26 cellular contexts compared by ENCODE assay signal in the genomic region with DNA sequence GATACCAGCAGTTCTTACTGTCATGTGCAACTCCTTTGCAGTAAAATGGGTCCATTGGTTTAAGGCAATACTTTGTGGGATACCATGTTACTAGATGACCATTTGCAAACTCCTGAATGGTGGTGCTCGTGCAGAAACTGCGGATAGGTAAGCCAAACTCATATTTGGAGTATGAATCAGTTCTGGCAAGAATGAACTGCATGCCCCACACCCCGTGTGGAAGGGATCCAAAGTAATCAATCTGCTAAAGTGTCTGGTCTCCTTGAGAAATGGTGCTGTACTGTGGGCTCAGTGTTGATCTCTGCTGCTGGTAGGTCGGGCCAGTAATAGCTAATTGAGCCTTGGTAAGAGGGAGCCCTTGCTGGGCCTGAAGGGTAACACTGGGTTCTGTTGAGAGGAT. TPM values are rescaled to one million over a fixed set of nuclear protein-coding genes. Genes with fewer than 3 reads are reported as not detected.
DNase-seq lines count a peak whose midpoint lies in the region; ATAC-seq and TF ChIP-seq lines count a peak whose summit lies in the region.
"Had no signal": no experiment of that assay in that cellular context is flagged by ENCODE, and none has a peak within 500 bp of the region (broad histone marks: within the 10 kb centered on the region; RNA-seq: fewer than 3 reads in every experiment).

No MANE protein-coding gene starts in this region.

- H3K27ac ChIP-seq in gastroesophageal sphincter: no peak overlapping the region
- H3K27ac ChIP-seq: adrenal gland, gastrocnemius medialis, skin epidermis, tibial nerve, VCaP had no signal

- H3K4me1 Mint-ChIP-seq in Caco-2 (ENCODE audit: low read depth, unreplicated experiment) (peaks cover 14% of the 10 kb centered on the region), MCF 10A (ENCODE audit: insufficient read depth, unreplicated experiment) (peaks cover 29% of the 10 kb centered on the region)

- H3K4me1 ChIP-seq in Caco-2 (peaks cover 15% of the 10 kb centered on the region), gastroesophageal sphincter (peaks cover 0 to under 1% (median 0%) of the 10 kb centered on the region in 3 donors)
- H3K4me1 ChIP-seq: adrenal gland, tibial nerve had no signal

- no peaks in the 10 kb centered on the region for H3K36me3 Mint-ChIP-seq in Caco-2 (ENCODE audit: insufficient read depth, unreplicated experiment)
- peaks cover 6% of the 10 kb centered on the region for H3K36me3 Mint-ChIP-seq in MCF 10A (ENCODE audit: insufficient read depth, unreplicated experiment)

- H3K9me3 ChIP-seq in Caco-2 (no peaks in the 10 kb centered on the region), gastroesophageal sphincter (no peaks in the 10 kb centered on the region)
- H3K9me3 ChIP-seq: adrenal gland, gastrocnemius medialis, tibial nerve had no signal

- H3K27me3 Mint-ChIP-seq in Caco-2 (ENCODE audit: insufficient read depth, unreplicated experiment) (no peaks in the 10 kb centered on the region), MCF 10A (ENCODE audit: insufficient read depth, unreplicated experiment) (peaks cover 12% of the 10 kb centered on the region)

- TF ChIP-seq POLR2A in gastroesophageal sphincter (IDR thresholded peaks at IDR 0.05): no peak

- CTCF ChIA-PET in Caco-2 (lab: Charles Lee): interaction anchor here (1.0 kb wide), 1 partner anchor 158 kb away, joined by 3 read pairs; no protein-coding TSS in a partner anchor
- CTCF ChIA-PET in MCF 10A (lab: Yijun Ruan, JAX): no interaction called here

- BruUV-seq in Caco-2 (replicated peaks; lab: Mats Ljungman, UMichigan) (no TSS peak), MCF 10A (replicated peaks; lab: Mats Ljungman, UMichigan) (no TSS peak)

- H3K4me3 ChIP-seq in Caco-2 (ENCODE audit: low read depth, low read length) (no peak overlapping the region), gastroesophageal sphincter (no peak overlapping the region)
- H3K4me3 ChIP-seq: adrenal gland, gastrocnemius medialis, skin epidermis, tibial nerve had no signal

- DNase-seq in Caco-2: no peak
- DNase-seq in M059J (ENCODE audit: low read depth): peak; percentile 71
- DNase-seq in MCF 10A (ENCODE audit: unreplicated experiment): peak; percentile 76
- DNase-seq in kidney tubule cell (ENCODE audit: low spot score): peak; percentile 69
- no peak for DNase-seq in occipital lobe (lab: John Stamatoyannopoulos, UW)
- no peak for DNase-seq in SIG-M5 (lab: John Stamatoyannopoulos, UW)
- DNase-seq: activated CD4-positive, alpha-beta T cell treated with anti-CD3 and anti-CD28 coated beads, Interleukin-2, amount 10 ng/mL, durations not matched to agents 24 days and 14 days; activated naive CD4-positive, alpha-beta T cell treated with anti-CD3 and anti-CD28 coated beads for 36 hours; adrenal gland; endodermal cell; gastrocnemius medialis; hypothalamus; midbrain; naive thymus-derived CD8-positive, alpha-beta T cell; NCI-H1105 treated with DMSO at 0.1 percent for 48 hours; NCI-H2107; NCI-H446; NCI-H82; stimulated activated CD8-positive, alpha-beta memory T cell treated with anti-CD3 and anti-CD28 coated beads, Interleukin-4, amount 100 ng/mL, for 48 hours had no signal

- no peak for TF ChIP-seq CTCF in Caco-2 (IDR thresholded peaks at IDR 0.05; ENCODE audit: insufficient read depth in 1 of 2, low read depth in 1 of 2, low read length in 1 of 2, severe bottlenecking in 1 of 2, unreplicated experiment in 1 of 2)
- TF ChIP-seq CTCF in MCF 10A (IDR thresholded peaks at IDR 0.05; ENCODE audit: unreplicated experiment): no peak
- no peak for TF ChIP-seq CTCF in gastroesophageal sphincter (IDR thresholded peaks at IDR 0.05)

- H3K4me3 Mint-ChIP-seq in Caco-2 (ENCODE audit: unreplicated experiment): no peak overlapping the region
- no peak overlapping the region for H3K4me3 Mint-ChIP-seq in MCF 10A (ENCODE audit: unreplicated experiment)
- H3K4me3 Mint-ChIP-seq: activated CD4-positive, alpha-beta T cell treated with anti-CD3 and anti-CD28 coated beads, Interleukin-2, amount 10 ng/mL, durations not matched to agents 24 days and 14 days; activated naive CD4-positive, alpha-beta T cell treated with anti-CD3 and anti-CD28 coated beads for 36 hours; B cell; endodermal cell; naive thymus-derived CD8-positive, alpha-beta T cell had no signal

- 40% methylated on average over 1 of the region's 4 CpGs; no CpG with 5 or more reads in 1 of the 2 donors for WGBS in gastroesophageal sphincter (ENCODE audit: low coverage in 1 of 2), 2 donors

- POLR2A ChIA-PET in Caco-2 (lab: Charles Lee): no interaction called here
- POLR2A ChIA-PET in MCF 10A (lab: Yijun Ruan, JAX): interaction anchor here (0.7 to 3.1 kb wide), 6 partner anchors 12 to 451 kb away, joined by 3 to 18 read pairs (median 4); no protein-coding TSS in a partner anchor

- ATAC-seq in gastroesophageal sphincter (no peak), GM18868 (IDR thresholded peaks at IDR 0.05; ENCODE audit: unreplicated experiment) (no peak)
- ATAC-seq: gastrocnemius medialis; naive thymus-derived CD8-positive, alpha-beta T cell; Right ventricle myocardium inferior had no signal

- intact Hi-C loops in Caco-2 (cut with micrococcal nuclease; ENCODE audit: unreplicated experiment): no loop called here
- intact Hi-C loops in MCF 10A (cut with micrococcal nuclease): no loop called here

- TF ChIP-seq EP300 in gastroesophageal sphincter (IDR thresholded peaks at IDR 0.05): no peak

- H3K9me3 Mint-ChIP-seq in Caco-2 (ENCODE audit: unreplicated experiment): no peaks in the 10 kb centered on the region
- no peaks in the 10 kb centered on the region for H3K9me3 Mint-ChIP-seq in MCF 10A (ENCODE audit: unreplicated experiment)
- H3K9me3 Mint-ChIP-seq: activated CD4-positive, alpha-beta T cell treated with anti-CD3 and anti-CD28 coated beads, Interleukin-2, amount 10 ng/mL, durations not matched to agents 24 days and 14 days; activated naive CD4-positive, alpha-beta T cell treated with anti-CD3 and anti-CD28 coated beads for 36 hours; naive thymus-derived CD8-positive, alpha-beta T cell had no signal

- H3K36me3 ChIP-seq in Caco-2 (ENCODE audit: control insufficient read depth, insufficient read depth, low read length): no peaks in the 10 kb centered on the region
- H3K36me3 ChIP-seq in gastroesophageal sphincter: no peaks in the 10 kb centered on the region
- H3K36me3 ChIP-seq: adrenal gland, gastrocnemius medialis, tibial nerve had no signal

- H3K27me3 ChIP-seq in Caco-2 (replicated peaks; ENCODE audit: control insufficient read depth, insufficient read depth, low read length): no peaks in the 10 kb centered on the region
- no peaks in the 10 kb centered on the region for H3K27me3 ChIP-seq in gastroesophageal sphincter
- H3K27me3 ChIP-seq: gastrocnemius medialis, tibial nerve had no signal

- H3K27ac Mint-ChIP-seq in Caco-2 (ENCODE audit: unreplicated experiment): peak overlapping the region; percentile 76
- peak overlapping the region; percentile 28 for H3K27ac Mint-ChIP-seq in MCF 10A (ENCODE audit: low read depth, unreplicated experiment)
- H3K27ac Mint-ChIP-seq: activated CD4-positive, alpha-beta T cell treated with anti-CD3 and anti-CD28 coated beads, Interleukin-2, amount 10 ng/mL, durations not matched to agents 24 days and 14 days; activated naive CD4-positive, alpha-beta T cell treated with anti-CD3 and anti-CD28 coated beads for 36 hours; B cell; endodermal cell; naive thymus-derived CD8-positive, alpha-beta T cell had no signal

RNA-seq across cellular contexts. Expression of a gene that starts 4.2 kb away (rescaled TPM):
- 14.8 TPM in 2 replicates for total RNA-seq in Caco-2 (2022)
- 23.3 and 33.9 TPM in 2 replicates for total RNA-seq in M059J (2014; rRNA removed; shearing (Covaris generic))
- 27.5 and 28.4 TPM in 2 replicates for total RNA-seq in MCF 10A (2022)
- total RNA-seq in gastroesophageal sphincter: 10 to 100 TPM; 16.8 to 26.0 (median 18.7) TPM
- total RNA-seq in occipital lobe: 24.6 TPM

Comparison
In these comparisons a context has a peak if more than half of its experiments do, and no peak if none do; other contexts are left out.
1. DNase-seq: peak in M059J (single experiment), MCF 10A (single experiment) and kidney tubule cell (single experiment); none in Caco-2 (0 of 2), occipital lobe (single experiment) and SIG-M5 (single experiment).